ENCODE assay signal across 12 cellular contexts in genomic region chr16:87959391-87959968, GRCh38. TPM values are rescaled to one million over a fixed set of nuclear protein-coding genes. Genes with fewer than 3 reads are reported as not detected.
DNase-seq lines count a peak whose midpoint lies in the region; ATAC-seq and TF ChIP-seq lines count a peak whose summit lies in the region.
"Had no signal": no experiment of that assay in that cellular context is flagged by ENCODE, and none has a peak within 500 bp of the region (broad histone marks: within the 10 kb centered on the region; RNA-seq: fewer than 3 reads in every experiment).

No MANE protein-coding gene starts in this region.

- H4K8ac ChIP-seq in trophoblast cell (ENCODE audit: low read depth, low read length), result no peak overlapping the region

- H3K4me3 Mint-ChIP-seq in brain, result no peak overlapping the region

- H3K27me3 Mint-ChIP-seq in brain, result no peaks in the 10 kb centered on the region

- peaks cover 14% of the 10 kb centered on the region for H3K36me3 Mint-ChIP-seq in brain

- peaks cover 13% of the 10 kb centered on the region for H3K79me2 ChIP-seq in trophoblast cell (ENCODE audit: control insufficient read depth, insufficient read depth, low read length, poor library complexity)

- no peak for TF ChIP-seq POLR2A in NB4 (IDR thresholded peaks at IDR 0.05; ENCODE audit: extremely low read depth, insufficient read length)

- H3K27me3 ChIP-seq in trophoblast cell (ENCODE audit: insufficient read depth, low read length), result no peaks in the 10 kb centered on the region
- H3K27me3 ChIP-seq: esophagus squamous epithelium had no signal

- peaks cover 30 to 31% of the 10 kb centered on the region in 2 experiments for H3K36me3 ChIP-seq in trophoblast cell (ENCODE audit: control insufficient read depth in 1 of 2, insufficient read depth in 2 of 2, low read length in 2 of 2)

- H3K9me3 ChIP-seq in trophoblast cell (ENCODE audit: insufficient read depth, low read depth, low read length), result no peaks in the 10 kb centered on the region
- H3K9me3 ChIP-seq: esophagus squamous epithelium had no signal

- H3K4me3 ChIP-seq in NB4 (ENCODE audit: low read depth, low read length), result no peak overlapping the region
- no peak overlapping the region for H3K4me3 ChIP-seq in trophoblast cell (ENCODE audit: low read depth, low read length)
- H3K4me3 ChIP-seq: esophagus squamous epithelium had no signal

- H3K27ac Mint-ChIP-seq in brain, result peak overlapping the region; percentile 42 to 82 (median 54)

- ATAC-seq in GM21360 (IDR thresholded peaks at IDR 0.05; ENCODE audit: unreplicated experiment), result no peak

- peak overlapping the region; percentile 38 for H3K18ac ChIP-seq in trophoblast cell (ENCODE audit: low read length)

- H3K79me1 ChIP-seq in trophoblast cell (ENCODE audit: low read length), result no peaks in the 10 kb centered on the region

- H3K4me1 Mint-ChIP-seq in brain, result peaks cover 81% of the 10 kb centered on the region

- no peak overlapping the region for H3K23ac ChIP-seq in trophoblast cell (ENCODE audit: low read length)

- TF ChIP-seq CTCF in NB4 (IDR thresholded peaks at IDR 0.05; ENCODE audit: low read depth, low read length), result no peak
- no peak for TF ChIP-seq CTCF in brain (conservative IDR thresholded peaks at IDR 0.05)

- H4K91ac ChIP-seq in trophoblast cell (ENCODE audit: low read depth, low read length), result no peak overlapping the region

- WGBS in trophoblast cell (ENCODE audit: extremely low coverage, insufficient coverage, insufficient read length), result no CpG with 5 or more reads among the region's 23 CpGs

- no peaks in the 10 kb centered on the region for H3K9me3 Mint-ChIP-seq in brain

- no peak overlapping the region for H3K27ac ChIP-seq in trophoblast cell (ENCODE audit: low read depth, low read length)
- H3K27ac ChIP-seq: 22Rv1 had no signal

- no peak overlapping the region for H2BK120ac ChIP-seq in trophoblast cell (ENCODE audit: insufficient read depth, low read length, poor library complexity)

- no peak overlapping the region for H3K14ac ChIP-seq in trophoblast cell (ENCODE audit: low read length)

- peak; percentile 23 for DNase-seq in NCI-H82 (lab: John Stamatoyannopoulos, UW)
- DNase-seq in NCI-H82 treated with DMSO at 0.1 percent for 48 hours (lab: John Stamatoyannopoulos, UW; ENCODE audit: unreplicated experiment), result no peak
- DNase-seq in NB4 (ENCODE audit: low read depth), result peak; percentile 37
- DNase-seq in trophoblast cell, result no peak
- no peak for DNase-seq in NCI-H345 (lab: John Stamatoyannopoulos, UW)
- DNase-seq in OCI-M2 (lab: John Stamatoyannopoulos, UW; ENCODE audit: unreplicated experiment), result no peak
- DNase-seq: caudate nucleus, esophagus squamous epithelium, NCI-H446 treated with DMSO at 0.1 percent for 48 hours had no signal

- H3K9ac ChIP-seq in trophoblast cell (ENCODE audit: low read length), result no peak overlapping the region

- H2BK5ac ChIP-seq in trophoblast cell (ENCODE audit: low read depth, low read length, poor library complexity), result no peak overlapping the region

- H2BK12ac ChIP-seq in trophoblast cell (ENCODE audit: low read length), result no peak overlapping the region

- no peak overlapping the region for H3K4me2 ChIP-seq in trophoblast cell (ENCODE audit: low read length)

- H4K12ac ChIP-seq in trophoblast cell (ENCODE audit: low read depth, low read length), result no peak overlapping the region

- H3K4ac ChIP-seq in trophoblast cell (ENCODE audit: low read depth, low read length), result peak overlapping the region; percentile 75

- H3K4me1 ChIP-seq in trophoblast cell (ENCODE audit: control insufficient read depth in 1 of 2, insufficient read depth in 2 of 2, low read length in 2 of 2), result peaks cover 13 to 17% of the 10 kb centered on the region in 2 experiments

- H2AK5ac ChIP-seq in trophoblast cell (ENCODE audit: low read length), result no peak overlapping the region

- H2AFZ ChIP-seq in trophoblast cell (ENCODE audit: insufficient read depth, low read length, poor library complexity), result no peak overlapping the region

RNA-seq across cellular contexts. Expression of gene BANP, which starts 8.2 kb away (rescaled TPM):
- 27.1 TPM for polyA plus RNA-seq in brain (ENCODE audit: insufficient read depth, low read depth, low replicate concordance)
- polyA plus RNA-seq in trophoblast cell (2013), result 30.9 and 33.0 TPM in 2 replicates

RNA-seq across cellular contexts. Expression of gene CA5A, which starts 23.2 kb away (rescaled TPM):
- 0.54 TPM for polyA plus RNA-seq in brain (ENCODE audit: insufficient read depth, low read depth, low replicate concordance)
- polyA plus RNA-seq in trophoblast cell (2013), result not detected in 2 replicates

Comparison
In these comparisons a context has a peak if more than half of its experiments do, and no peak if none do; other contexts are left out.
1. DNase-seq: peak in NCI-H82 (single experiment) and NB4 (single experiment); none in NCI-H82 treated with DMSO at 0.1 percent for 48 hours (single experiment), trophoblast cell (0 of 2), NCI-H345 (single experiment) and OCI-M2 (single experiment).